In genomic region chr19:9782282-9782681, GRCh38 we compare ENCODE assay signal across 12 cellular contexts.
"Had no signal": no experiment of that assay in that cellular context is flagged by ENCODE, and none has a peak within 500 bp of the region (broad histone marks: within the 10 kb centered on the region; RNA-seq: fewer than 3 reads in every experiment).

No MANE protein-coding gene starts in this region.

- H3K36me3 ChIP-seq: gastrocnemius medialis had no signal

- H3K4me3 ChIP-seq: gastrocnemius medialis, sigmoid colon had no signal

- H3K27me3 ChIP-seq: sigmoid colon had no signal

- H3K4me1 ChIP-seq: gastrocnemius medialis had no signal

- ATAC-seq: activated T-cell treated with anti-CD3 and anti-CD28 coated beads, Interleukin-2, amount 50 U/mL, for 72 hours; gastrocnemius medialis; naive thymus-derived CD4-positive, alpha-beta T cell; stimulated activated naive B cell treated with anti-CD40 and anti-IgM and Interleukin-4, amounts not matched to agents 10 μg/mL and 1 μg/mL and 100 μg/mL, for 72 hours had no signal

- DNase-seq: activated CD4-positive, alpha-beta memory T cell treated with anti-CD3 and anti-CD28 coated beads for 36 hours; activated CD4-positive, CD25-positive, alpha-beta regulatory T cell treated with anti-CD3 and anti-CD28 coated beads, Interleukin-2, amount 50 U/mL, for 72 hours; activated CD8-positive, alpha-beta memory T cell treated with anti-CD3 and anti-CD28 coated beads, Interleukin-2, amount 50 U/mL, for 4 hours; activated gamma-delta T cell treated with Interleukin-2 at 50 U/mL for 16 hours; activated T-cell treated with anti-CD3 and anti-CD28 coated beads, Interleukin-2, amount 50 U/mL, for 72 hours; central memory CD4-positive, alpha-beta T cell; effector memory CD4-positive, alpha-beta T cell; gastrocnemius medialis; naive thymus-derived CD4-positive, alpha-beta T cell; sigmoid colon; stimulated activated CD4-positive, alpha-beta T cell treated with anti-CD3 and anti-CD28 coated beads, Interleukin-2, amount 100 ng/mL, for 24 hours; stimulated activated naive B cell treated with anti-CD40 and anti-IgM and Interleukin-4, amounts not matched to agents 10 μg/mL and 1 μg/mL and 100 μg/mL, for 72 hours had no signal

- H3K27ac ChIP-seq: gastrocnemius medialis, sigmoid colon had no signal

- H3K9me3 ChIP-seq: gastrocnemius medialis, sigmoid colon had no signal
